Comparison of ENCODE assay signal across 13 cellular contexts in genomic region chr14:103315368-103315911, GRCh38. TPM values are rescaled to one million over a fixed set of nuclear protein-coding genes. Genes with fewer than 3 reads are reported as not detected.
DNase-seq lines count a peak whose midpoint lies in the region; TF ChIP-seq lines count a peak whose summit lies in the region.
"Had no signal": no experiment of that assay in that cellular context is flagged by ENCODE, and none has a peak within 500 bp of the region (broad histone marks: within the 10 kb centered on the region; RNA-seq: fewer than 3 reads in every experiment).

No MANE protein-coding gene starts in this region.

- no peaks in the 10 kb centered on the region for H3K79me2 ChIP-seq in hepatocyte

- H3K27ac Mint-ChIP-seq in MCF 10A (ENCODE audit: low read depth, unreplicated experiment), result no peak overlapping the region
- H3K27ac Mint-ChIP-seq in mesothelial cell of epicardium, result no peak overlapping the region
- H3K27ac Mint-ChIP-seq: activated T-helper 17 cell treated with anti-CD3 and anti-CD28 coated beads, Interleukin-2, amount 50 U/mL, for 72 hours; stimulated activated effector memory CD8-positive, alpha-beta T cell treated with anti-CD3 and anti-CD28 coated beads, Interleukin-12 subunit alpha, Interleukin-12 subunit beta, amount 100 ng/mL, for 72 hours had no signal

- TF ChIP-seq CTCF in HL-60 (IDR thresholded peaks at IDR 0.05; ENCODE audit: insufficient read depth, low read length) (no peak), MCF 10A (IDR thresholded peaks at IDR 0.05; ENCODE audit: unreplicated experiment) (no peak), hepatocyte (IDR thresholded peaks at IDR 0.05; ENCODE audit: poor library complexity) (no peak), mesothelial cell of epicardium (IDR thresholded peaks at IDR 0.05; ENCODE audit: unreplicated experiment) (no peak)

- POLR2A ChIA-PET in MCF 10A (lab: Yijun Ruan, JAX), result no interaction called here

- H3K4me3 ChIP-seq in HL-60 (replicated peaks; ENCODE audit: insufficient read depth, low read length) (no peak overlapping the region), hepatocyte (no peak overlapping the region), skeletal muscle satellite cell (ENCODE audit: low read length) (no peak overlapping the region)

- H3K27me3 ChIP-seq in HL-60 (ENCODE audit: insufficient read depth, poor library complexity, severe bottlenecking) (no peaks in the 10 kb centered on the region), hepatocyte (no peaks in the 10 kb centered on the region), skeletal muscle satellite cell (ENCODE audit: control insufficient read depth, insufficient read depth, low read length) (peaks cover 22% of the 10 kb centered on the region)

- no peaks in the 10 kb centered on the region for H3K9me3 ChIP-seq in hepatocyte (ENCODE audit: low read depth)
- no peaks in the 10 kb centered on the region for H3K9me3 ChIP-seq in skeletal muscle satellite cell (replicated peaks; ENCODE audit: low read length)
- H3K9me3 ChIP-seq: Caco-2 had no signal

- no peaks in the 10 kb centered on the region for H4K20me1 ChIP-seq in hepatocyte (ENCODE audit: insufficient read depth, poor library complexity, severe bottlenecking)

- H3K27ac ChIP-seq in HL-60 (replicated peaks), result peak overlapping the region; percentile 85
- no peak overlapping the region for H3K27ac ChIP-seq in hepatocyte

- H3K4me2 ChIP-seq in hepatocyte (no peak overlapping the region), skeletal muscle satellite cell (ENCODE audit: low read length) (peak overlapping the region; percentile 2)

- no TSS peak for BruUV-seq in MCF 10A (replicated peaks; lab: Mats Ljungman, UMichigan)

- H2AFZ ChIP-seq in hepatocyte, result no peak overlapping the region

- H3K36me3 ChIP-seq in hepatocyte (replicated peaks; ENCODE audit: insufficient read depth, low read depth), result no peaks in the 10 kb centered on the region
- no peaks in the 10 kb centered on the region for H3K36me3 ChIP-seq in skeletal muscle satellite cell (ENCODE audit: insufficient read depth, low read length)

- no peaks in the 10 kb centered on the region for H3K9me2 ChIP-seq in hepatocyte (replicated peaks; ENCODE audit: insufficient read depth)

- WGBS in hepatocyte (ENCODE audit: low lambda C conversion rate, missing lambda C conversion rate), result 77% methylated on average over 14 of the region's 14 CpGs

- no peaks in the 10 kb centered on the region for H3K4me1 Mint-ChIP-seq in MCF 10A (ENCODE audit: insufficient read depth, unreplicated experiment)
- no peaks in the 10 kb centered on the region for H3K4me1 Mint-ChIP-seq in mesothelial cell of epicardium
- H3K4me1 Mint-ChIP-seq: activated T-helper 17 cell treated with anti-CD3 and anti-CD28 coated beads, Interleukin-2, amount 50 U/mL, for 72 hours; stimulated activated effector memory CD8-positive, alpha-beta T cell treated with anti-CD3 and anti-CD28 coated beads, Interleukin-12 subunit alpha, Interleukin-12 subunit beta, amount 100 ng/mL, for 72 hours had no signal

- DNase-seq in HL-60 (ENCODE audit: low read depth in 1 of 2, low spot score in 1 of 2) (no peak), MCF 10A (ENCODE audit: unreplicated experiment) (peak; percentile 85), hepatocyte (ENCODE audit: low spot score) (peak; percentile 60), AG08396 (ENCODE audit: low spot score) (no peak), kidney glomerular epithelial cell (lab: John Stamatoyannopoulos, UW) (no peak), NCI-H1436 (lab: John Stamatoyannopoulos, UW) (no peak), mesothelial cell of epicardium (ENCODE audit: low spot score in 2 of 2, unreplicated experiment in 2 of 2) (no peak)
- DNase-seq: activated CD4-positive, CD25-positive, alpha-beta regulatory T cell; Caco-2; stimulated activated CD4-positive, alpha-beta T cell treated with anti-CD3 and anti-CD28 coated beads, Interleukin-15, amount 100 ng/mL, for 24 hours had no signal

- peaks cover 11% of the 10 kb centered on the region for H3K27me3 Mint-ChIP-seq in MCF 10A (ENCODE audit: insufficient read depth, unreplicated experiment)
- no peaks in the 10 kb centered on the region for H3K27me3 Mint-ChIP-seq in mesothelial cell of epicardium (ENCODE audit: low read depth)

- H3K9me3 Mint-ChIP-seq in MCF 10A (ENCODE audit: unreplicated experiment), result no peaks in the 10 kb centered on the region
- no peaks in the 10 kb centered on the region for H3K9me3 Mint-ChIP-seq in mesothelial cell of epicardium
- H3K9me3 Mint-ChIP-seq: activated T-helper 17 cell treated with anti-CD3 and anti-CD28 coated beads, Interleukin-2, amount 50 U/mL, for 72 hours; stimulated activated effector memory CD8-positive, alpha-beta T cell treated with anti-CD3 and anti-CD28 coated beads, Interleukin-12 subunit alpha, Interleukin-12 subunit beta, amount 100 ng/mL, for 72 hours had no signal

- CTCF ChIA-PET in MCF 10A (lab: Yijun Ruan, JAX), result no interaction called here

- H3K4me3 Mint-ChIP-seq in MCF 10A (ENCODE audit: unreplicated experiment), result no peak overlapping the region
- H3K4me3 Mint-ChIP-seq in mesothelial cell of epicardium, result no peak overlapping the region
- H3K4me3 Mint-ChIP-seq: activated T-helper 17 cell treated with anti-CD3 and anti-CD28 coated beads, Interleukin-2, amount 50 U/mL, for 72 hours; stimulated activated effector memory CD8-positive, alpha-beta T cell treated with anti-CD3 and anti-CD28 coated beads, Interleukin-12 subunit alpha, Interleukin-12 subunit beta, amount 100 ng/mL, for 72 hours had no signal

- intact Hi-C loops in MCF 10A (cut with micrococcal nuclease), result no loop called here

- H3K9ac ChIP-seq in skeletal muscle satellite cell (ENCODE audit: low read depth, low read length), result no peak overlapping the region

- H3K4me1 ChIP-seq in hepatocyte (ENCODE audit: insufficient read depth) (no peaks in the 10 kb centered on the region), skeletal muscle satellite cell (ENCODE audit: control insufficient read depth, insufficient read depth, low read length) (peaks cover 6% of the 10 kb centered on the region)
- H3K4me1 ChIP-seq: Caco-2 had no signal

- H3K36me3 Mint-ChIP-seq in MCF 10A (ENCODE audit: insufficient read depth, unreplicated experiment) (no peaks in the 10 kb centered on the region), mesothelial cell of epicardium (no peaks in the 10 kb centered on the region)
- H3K36me3 Mint-ChIP-seq: stimulated activated effector memory CD8-positive, alpha-beta T cell treated with anti-CD3 and anti-CD28 coated beads, Interleukin-12 subunit alpha, Interleukin-12 subunit beta, amount 100 ng/mL, for 72 hours had no signal

RNA-seq across cellular contexts. Expression of gene EIF5, which starts 18.6 kb away (rescaled TPM):
- total RNA-seq in MCF 10A (2022) (149 and 327 TPM in 2 replicates), hepatocyte (151 and 161 TPM in 2 replicates), mesothelial cell of epicardium (242 to 256 TPM (median 248 TPM) in 3 replicates)
- 331 and 355 TPM in 2 replicates for polyA plus RNA-seq in hepatocyte
- 125 and 142 TPM in 2 replicates for total RNA-seq in skeletal muscle satellite cell (2012; rRNA removed)

Comparison
In these comparisons a context has a peak if more than half of its experiments do, and no peak if none do; other contexts are left out.
1. DNase-seq: peak in MCF 10A (single experiment) and hepatocyte (single experiment); none in HL-60 (0 of 2), AG08396 (single experiment), kidney glomerular epithelial cell (single experiment), NCI-H1436 (single experiment) and mesothelial cell of epicardium (0 of 2).